ENCODE assay signal across 1 cellular context in genomic region chr11:114821626-114822025, GRCh38.
TF ChIP-seq lines count a peak whose summit lies in the region.

No MANE protein-coding gene starts in this region.

TF ChIP-seq in GM23338, 12 proteins besides CTCF, POLR2A, EP300 and RAD21 (continued from another document):
- TF ChIP-seq ZNF462 (CRISPR knock-in tag; IDR thresholded peaks at IDR 0.05) (no peak), CREB1 (CRISPR knock-in tag; IDR thresholded peaks at IDR 0.05; ENCODE audit: low read depth) (no peak), ZNF114 (CRISPR knock-in tag; IDR thresholded peaks at IDR 0.05) (no peak), ETS1 (IDR thresholded peaks at IDR 0.05) (no peak), POLR2AphosphoS5 (IDR thresholded peaks at IDR 0.05; ENCODE audit: low read depth) (no peak)
